In genomic region chr3:62149962-62150361, GRCh38 we compare ENCODE assay signal across 18 cellular contexts.
DNase-seq lines count a peak whose midpoint lies in the region; ATAC-seq and TF ChIP-seq lines count a peak whose summit lies in the region.
"Had no signal": no experiment of that assay in that cellular context is flagged by ENCODE, and none has a peak within 500 bp of the region (broad histone marks: within the 10 kb centered on the region; RNA-seq: fewer than 3 reads in every experiment).

No MANE protein-coding gene starts in this region.

- WGBS in mammary epithelial cell (ENCODE audit: low coverage, missing lambda C conversion rate), result 28% methylated on average over 2 of the region's 2 CpGs
- 73% methylated on average over 2 of the region's 2 CpGs for WGBS in right cardiac atrium

- peak overlapping the region; percentile 83 for H3K27ac Mint-ChIP-seq in HFFc6

- H3K36me3 ChIP-seq in ACC112 (ENCODE audit: insufficient read depth, low read length) (no peaks in the 10 kb centered on the region), mammary epithelial cell (ENCODE audit: insufficient read depth, low read length) (no peaks in the 10 kb centered on the region)
- H3K36me3 ChIP-seq: Peyer's patch, upper lobe of left lung had no signal

- BruUV-seq in mammary epithelial cell (replicated peaks; lab: Mats Ljungman, UMichigan), result no TSS peak

- intact Hi-C loops in mammary epithelial cell (cut with micrococcal nuclease) (no loop called here), right cardiac atrium (cut with DNase I) (no loop called here)

- H3K9ac ChIP-seq in mammary epithelial cell (ENCODE audit: insufficient read depth, low read length), result no peak overlapping the region

- H3K27me3 ChIP-seq in ACC112 (ENCODE audit: insufficient read depth, low read length) (no peaks in the 10 kb centered on the region), mammary epithelial cell (ENCODE audit: insufficient read depth, low read length) (no peaks in the 10 kb centered on the region), right cardiac atrium (ENCODE audit: control insufficient read depth, insufficient read depth) (no peaks in the 10 kb centered on the region)
- H3K27me3 ChIP-seq: Peyer's patch, upper lobe of left lung had no signal

- H3K27ac ChIP-seq in ACC112 (ENCODE audit: low read depth, low read length) (peak overlapping the region; percentile 38), mammary epithelial cell (ENCODE audit: insufficient read depth, low read depth, low read length) (no peak overlapping the region), right cardiac atrium (ENCODE audit: low read length) (no peak overlapping the region)
- H3K27ac ChIP-seq: epithelial cell of prostate, Peyer's patch had no signal

- no peak for TF ChIP-seq CTCF in HFFc6 (IDR thresholded peaks at IDR 0.05)
- TF ChIP-seq CTCF in mammary epithelial cell (conservative IDR thresholded peaks at IDR 0.05 in 1 of 2, IDR thresholded peaks at IDR 0.05 in 1 of 2; ENCODE audit: extremely low read depth in 1 of 2, insufficient read depth in 1 of 2, low read depth in 1 of 2, low read length in 2 of 2), result no peak

- dilution Hi-C loops in mammary epithelial cell (cut with HindIII; ENCODE audit: low sequenced_read_pairs), result no loop called here

- no peaks in the 10 kb centered on the region for H4K20me1 ChIP-seq in mammary epithelial cell (ENCODE audit: insufficient read depth, low read length)

- H3K4me1 Mint-ChIP-seq in HFFc6 (ENCODE audit: low read depth), result peaks cover 38% of the 10 kb centered on the region
- H3K4me1 Mint-ChIP-seq: central memory CD8-positive, alpha-beta T cell had no signal

- DNase-seq in HFFc6 (peak; percentile 64), mammary epithelial cell (peak; percentile 72), right cardiac atrium (peak in 1 of 3 donors; percentile 31), NCI-H1048 (lab: John Stamatoyannopoulos, UW) (no peak), NCI-H2196 treated with DMSO at 0.1 percent for 48 hours (lab: John Stamatoyannopoulos, UW; ENCODE audit: unreplicated experiment) (no peak), NAMALWA (ENCODE audit: low spot score) (no peak), hippocampal formation (lab: John Stamatoyannopoulos, UW) (no peak)
- DNase-seq: activated CD8-positive, alpha-beta memory T cell treated with anti-CD3 and anti-CD28 coated beads for 24 hours; activated gamma-delta T cell treated with Interleukin-2 at 50 U/mL for 16 hours; Calu3; NCI-H1417; NCI-H524 treated with DMSO at 0.1 percent for 48 hours; Peyer's patch; T1000; upper lobe of left lung had no signal

- CTCF ChIA-PET in mammary epithelial cell (lab: Charles Lee; ENCODE audit: low non-redundant PET), result no interaction called here

- H3K27me3 Mint-ChIP-seq in HFFc6 (ENCODE audit: insufficient read depth), result no peaks in the 10 kb centered on the region; the same call in 1 of the 2 replicates
- H3K27me3 Mint-ChIP-seq: central memory CD8-positive, alpha-beta T cell had no signal

- in situ Hi-C loops in mammary epithelial cell (cut with MboI; ENCODE audit: low sequenced_read_pairs in 2 of 2), result no loop called here

- H3K36me3 Mint-ChIP-seq in HFFc6 (ENCODE audit: low read depth), result peaks cover 6% of the 10 kb centered on the region

- H3K9me3 Mint-ChIP-seq in HFFc6, result no peaks in the 10 kb centered on the region

- H3K9me3 ChIP-seq in mammary epithelial cell (replicated peaks; ENCODE audit: insufficient read depth, low read length) (no peaks in the 10 kb centered on the region), right cardiac atrium (ENCODE audit: control insufficient read depth, low read length) (no peaks in the 10 kb centered on the region)
- H3K9me3 ChIP-seq: Peyer's patch, upper lobe of left lung had no signal

- no peaks in the 10 kb centered on the region for H3K79me2 ChIP-seq in ACC112 (ENCODE audit: control insufficient read depth, insufficient read depth, low read length, unreplicated experiment)
- H3K79me2 ChIP-seq in mammary epithelial cell (ENCODE audit: insufficient read depth, low read length), result no peaks in the 10 kb centered on the region

- no peak overlapping the region for H3K4me3 ChIP-seq in ACC112 (ENCODE audit: low read depth, low read length)
- H3K4me3 ChIP-seq in mammary epithelial cell (replicated peaks in 1 of 3; ENCODE audit: insufficient read depth in 1 of 3, low read depth in 2 of 3, low read length in 3 of 3), result no peak overlapping the region
- no peak overlapping the region for H3K4me3 ChIP-seq in right cardiac atrium (ENCODE audit: low read length)
- H3K4me3 ChIP-seq: Peyer's patch, upper lobe of left lung had no signal

- H3K4me2 ChIP-seq in mammary epithelial cell (ENCODE audit: insufficient read depth, low read depth, low read length), result no peak overlapping the region

- no peak overlapping the region for H3K4me3 Mint-ChIP-seq in HFFc6
- H3K4me3 Mint-ChIP-seq: central memory CD8-positive, alpha-beta T cell had no signal

- no peak overlapping the region for H2AFZ ChIP-seq in ACC112 (ENCODE audit: low read length, unreplicated experiment)
- H2AFZ ChIP-seq in mammary epithelial cell (ENCODE audit: low read depth, low read length), result no peak overlapping the region

- H3K4me1 ChIP-seq in ACC112 (ENCODE audit: control insufficient read depth, insufficient read depth, low read length, unreplicated experiment) (peaks cover 6% of the 10 kb centered on the region), mammary epithelial cell (ENCODE audit: insufficient read depth, low read length) (peaks cover 5% of the 10 kb centered on the region), right cardiac atrium (ENCODE audit: control insufficient read depth, insufficient read depth, low read length) (peaks cover 4% of the 10 kb centered on the region)
- H3K4me1 ChIP-seq: Peyer's patch had no signal

- peak; percentile 25 to 43 for ATAC-seq in right cardiac atrium

Comparison
In these comparisons a context has a peak if more than half of its experiments do, and no peak if none do; other contexts are left out.
1. DNase-seq: peak in HFFc6 (single experiment) and mammary epithelial cell (single experiment); none in NCI-H1048 (single experiment), NCI-H2196 treated with DMSO at 0.1 percent for 48 hours (single experiment), NAMALWA (single experiment) and hippocampal formation (0 of 2).